9 cellular contexts compared by ENCODE assay signal in genomic region chr9:33116855-33117254, GRCh38. TPM values are rescaled to one million over a fixed set of nuclear protein-coding genes. Genes with fewer than 3 reads are reported as not detected.
A peak's percentile ranks its signal among the peaks of the same experiment; 100 is the strongest.
DNase-seq lines count a peak whose midpoint lies in the region; ATAC-seq, FAIRE-seq and TF ChIP-seq lines count a peak whose summit lies in the region.
"Had no signal": no experiment of that assay in that cellular context is flagged by ENCODE, and none has a peak within 500 bp of the region (broad histone marks: within the 10 kb centered on the region; RNA-seq: fewer than 3 reads in every experiment).

No MANE protein-coding gene starts in this region.

- H3K79me2 ChIP-seq in mammary epithelial cell (ENCODE audit: insufficient read depth, low read length) (peaks cover 31% of the 10 kb centered on the region), trophoblast cell (ENCODE audit: control insufficient read depth, insufficient read depth, low read length, poor library complexity) (no peaks in the 10 kb centered on the region)

- intact Hi-C loops in mammary epithelial cell (cut with micrococcal nuclease) = loop anchor here (5.0 kb wide), 1 partner anchor 45 kb away; no protein-coding TSS in a partner anchor

- in situ Hi-C loops in mammary epithelial cell (cut with MboI; ENCODE audit: low sequenced_read_pairs in 2 of 2) = no loop called here

- H3K79me1 ChIP-seq in trophoblast cell (ENCODE audit: low read length) = no peaks in the 10 kb centered on the region

- H4K8ac ChIP-seq in trophoblast cell (ENCODE audit: low read depth, low read length) = no peak overlapping the region

- H3K14ac ChIP-seq in trophoblast cell (ENCODE audit: low read length) = no peak overlapping the region

- no peak overlapping the region for H3K23ac ChIP-seq in trophoblast cell (ENCODE audit: low read length)

- H3K4me1 ChIP-seq in mammary epithelial cell (ENCODE audit: insufficient read depth, low read length) = peaks cover 28% of the 10 kb centered on the region
- H3K4me1 ChIP-seq in trophoblast cell (ENCODE audit: control insufficient read depth in 1 of 2, insufficient read depth in 2 of 2, low read length in 2 of 2) = no peaks in the 10 kb centered on the region

- 86% methylated on average over 2 of the region's 2 CpGs for WGBS in mammary epithelial cell (ENCODE audit: low coverage, missing lambda C conversion rate)
- WGBS in trophoblast cell (ENCODE audit: extremely low coverage, insufficient coverage, insufficient read length) = no CpG with 5 or more reads among the region's 2 CpGs

- H3K18ac ChIP-seq in trophoblast cell (ENCODE audit: low read length) = peak overlapping the region; percentile 25

- no peaks in the 10 kb centered on the region for H3K9me3 ChIP-seq in mammary epithelial cell (replicated peaks; ENCODE audit: insufficient read depth, low read length)
- H3K9me3 ChIP-seq in trophoblast cell (ENCODE audit: insufficient read depth, low read depth, low read length) = no peaks in the 10 kb centered on the region
- no peaks in the 10 kb centered on the region for H3K9me3 ChIP-seq in MG63

- dilution Hi-C loops in mammary epithelial cell (cut with HindIII; ENCODE audit: low sequenced_read_pairs) = no loop called here

- no peak overlapping the region for H4K91ac ChIP-seq in trophoblast cell (ENCODE audit: low read depth, low read length)

- no peak overlapping the region for H4K12ac ChIP-seq in trophoblast cell (ENCODE audit: low read depth, low read length)

- peak overlapping the region; percentile 44 for H3K4me2 ChIP-seq in mammary epithelial cell (ENCODE audit: insufficient read depth, low read depth, low read length)
- H3K4me2 ChIP-seq in trophoblast cell (ENCODE audit: low read length) = no peak overlapping the region

- TF ChIP-seq CTCF in mammary epithelial cell (conservative IDR thresholded peaks at IDR 0.05 in 1 of 2, IDR thresholded peaks at IDR 0.05 in 1 of 2; ENCODE audit: extremely low read depth in 1 of 2, insufficient read depth in 1 of 2, low read depth in 1 of 2, low read length in 2 of 2) = no peak

- H3K27ac ChIP-seq in mammary epithelial cell (ENCODE audit: insufficient read depth, low read depth, low read length) (peak overlapping the region; percentile 76), trophoblast cell (ENCODE audit: low read depth, low read length) (no peak overlapping the region)

- H2AFZ ChIP-seq in mammary epithelial cell (ENCODE audit: low read depth, low read length) (no peak overlapping the region), trophoblast cell (ENCODE audit: insufficient read depth, low read length, poor library complexity) (no peak overlapping the region)

- no peak overlapping the region for H2BK12ac ChIP-seq in trophoblast cell (ENCODE audit: low read length)

- H3K9ac ChIP-seq in mammary epithelial cell (ENCODE audit: insufficient read depth, low read length) (no peak overlapping the region), trophoblast cell (ENCODE audit: low read length) (no peak overlapping the region)

- H3K27me3 ChIP-seq in mammary epithelial cell (ENCODE audit: insufficient read depth, low read length) (no peaks in the 10 kb centered on the region), trophoblast cell (ENCODE audit: insufficient read depth, low read length) (no peaks in the 10 kb centered on the region), MG63 (no peaks in the 10 kb centered on the region)

- no peak for DNase-seq in GM18507 (ENCODE audit: extremely low spot score, insufficient read length, low read depth)
- peak; percentile 65 to 72 for DNase-seq in Kasumi-1 (lab: John Stamatoyannopoulos, UW)
- no peak for DNase-seq in mammary epithelial cell
- no peak for DNase-seq in trophoblast cell
- DNase-seq in kidney tubule cell (ENCODE audit: low spot score) = no peak
- DNase-seq in MG63 = no peak
- DNase-seq: hippocampal formation had no signal

- H3K4me3 ChIP-seq in mammary epithelial cell (replicated peaks in 1 of 3; ENCODE audit: insufficient read depth in 1 of 3, low read depth in 2 of 3, low read length in 3 of 3) (no peak overlapping the region), trophoblast cell (ENCODE audit: low read depth, low read length) (no peak overlapping the region), MG63 (no peak overlapping the region)

- H2BK120ac ChIP-seq in trophoblast cell (ENCODE audit: insufficient read depth, low read length, poor library complexity) = no peak overlapping the region

- ATAC-seq in GM21367 (IDR thresholded peaks at IDR 0.05; ENCODE audit: unreplicated experiment) (no peak), GM19324 (IDR thresholded peaks at IDR 0.05; ENCODE audit: low FRiP score, unreplicated experiment) (no peak)

- CTCF ChIA-PET in mammary epithelial cell (lab: Charles Lee; ENCODE audit: low non-redundant PET) = interaction anchor here (0.6 kb wide), 1 partner anchor 400 kb away, joined by 4 read pairs; no protein-coding TSS in a partner anchor

- H2BK5ac ChIP-seq in trophoblast cell (ENCODE audit: low read depth, low read length, poor library complexity) = peak overlapping the region; percentile 46

- FAIRE-seq in GM18507 (lab: Jason Lieb, UNC) = peak; percentile 77

- H4K20me1 ChIP-seq in mammary epithelial cell (ENCODE audit: insufficient read depth, low read length) = no peaks in the 10 kb centered on the region

- BruUV-seq in mammary epithelial cell (replicated peaks; lab: Mats Ljungman, UMichigan) = no TSS peak

- H3K4ac ChIP-seq in trophoblast cell (ENCODE audit: low read depth, low read length) = no peak overlapping the region

- no peak overlapping the region for H2AK5ac ChIP-seq in trophoblast cell (ENCODE audit: low read length)

- H3K36me3 ChIP-seq in mammary epithelial cell (ENCODE audit: insufficient read depth, low read length) = peaks cover 6% of the 10 kb centered on the region
- peaks cover 25 to 49% of the 10 kb centered on the region in 2 experiments for H3K36me3 ChIP-seq in trophoblast cell (ENCODE audit: control insufficient read depth in 1 of 2, insufficient read depth in 2 of 2, low read length in 2 of 2)
- peaks cover 23% of the 10 kb centered on the region for H3K36me3 ChIP-seq in MG63

RNA-seq across cellular contexts. Expression of gene SMU1, which starts 40.4 kb away (rescaled TPM):
- 10 to 100 TPM; 18.0 to 28.3 TPM for total RNA-seq in mammary epithelial cell
- polyA plus RNA-seq in mammary epithelial cell = 11.3 TPM
- polyA minus RNA-seq in mammary epithelial cell = 15.8 TPM
- polyA plus RNA-seq in trophoblast cell (2013) = 14.3 and 14.5 TPM in 2 replicates
- 26.6 and 27.1 TPM in 2 replicates for total RNA-seq in MG63 (2014; rRNA removed; shearing (Covaris generic); ENCODE audit: low replicate concordance)

RNA-seq across cellular contexts. Expression of gene B4GALT1, which starts 50.3 kb away (rescaled TPM):
- total RNA-seq in mammary epithelial cell = 100 to 1,000 TPM in 1 of 2 donors, 10 to 100 TPM in 1; 82.2 to 135 TPM
- polyA plus RNA-seq in mammary epithelial cell = 69.9 TPM
- 212 TPM for polyA minus RNA-seq in mammary epithelial cell
- polyA plus RNA-seq in trophoblast cell (2013) = 119 and 122 TPM in 2 replicates
- total RNA-seq in MG63 (2014; rRNA removed; shearing (Covaris generic); ENCODE audit: low replicate concordance) = 31.9 and 35.2 TPM in 2 replicates

Comparison
In these comparisons a context has a peak if more than half of its experiments do, and no peak if none do; other contexts are left out.
1. DNase-seq: peak in Kasumi-1 (2 of 2); none in GM18507 (single experiment), mammary epithelial cell (single experiment), trophoblast cell (0 of 2), kidney tubule cell (single experiment) and MG63 (single experiment).